In the genomic region with DNA sequence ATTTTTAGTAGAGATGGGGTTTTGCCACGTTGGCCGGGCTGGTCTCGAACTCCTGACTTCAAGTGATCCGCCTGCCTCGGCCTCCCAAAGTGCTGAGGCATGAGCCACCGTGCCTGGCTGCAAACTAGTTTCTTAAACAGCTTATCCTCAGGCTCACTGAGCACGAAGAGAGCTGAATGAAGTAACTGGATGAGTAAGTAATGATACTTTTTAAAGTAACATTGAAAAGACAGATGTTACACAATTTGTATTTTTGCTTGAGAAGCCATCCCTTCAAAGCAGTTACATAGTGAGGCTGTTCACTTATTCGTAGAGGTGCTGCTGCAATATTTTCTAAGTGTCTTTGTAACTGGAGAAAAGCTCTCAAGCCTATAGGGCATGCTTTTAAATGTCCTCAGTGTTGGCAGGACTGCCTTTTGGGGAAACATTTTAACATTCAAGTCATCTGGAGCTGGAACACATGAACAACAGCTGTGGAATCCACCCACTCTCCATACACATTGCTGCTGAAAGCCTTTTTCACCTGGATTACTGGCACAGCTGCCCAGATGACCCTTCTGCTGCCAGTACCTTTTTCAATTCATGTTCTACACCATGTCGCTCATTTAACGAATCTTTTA, we compare ENCODE assay signal across 1 cellular context.
TF ChIP-seq lines count a peak whose summit lies in the region.

No MANE protein-coding gene starts in this region.

TF ChIP-seq in GM12878, 131 proteins besides CTCF, POLR2A, EP300 and RAD21:
- TF ChIP-seq, protein P1, sequence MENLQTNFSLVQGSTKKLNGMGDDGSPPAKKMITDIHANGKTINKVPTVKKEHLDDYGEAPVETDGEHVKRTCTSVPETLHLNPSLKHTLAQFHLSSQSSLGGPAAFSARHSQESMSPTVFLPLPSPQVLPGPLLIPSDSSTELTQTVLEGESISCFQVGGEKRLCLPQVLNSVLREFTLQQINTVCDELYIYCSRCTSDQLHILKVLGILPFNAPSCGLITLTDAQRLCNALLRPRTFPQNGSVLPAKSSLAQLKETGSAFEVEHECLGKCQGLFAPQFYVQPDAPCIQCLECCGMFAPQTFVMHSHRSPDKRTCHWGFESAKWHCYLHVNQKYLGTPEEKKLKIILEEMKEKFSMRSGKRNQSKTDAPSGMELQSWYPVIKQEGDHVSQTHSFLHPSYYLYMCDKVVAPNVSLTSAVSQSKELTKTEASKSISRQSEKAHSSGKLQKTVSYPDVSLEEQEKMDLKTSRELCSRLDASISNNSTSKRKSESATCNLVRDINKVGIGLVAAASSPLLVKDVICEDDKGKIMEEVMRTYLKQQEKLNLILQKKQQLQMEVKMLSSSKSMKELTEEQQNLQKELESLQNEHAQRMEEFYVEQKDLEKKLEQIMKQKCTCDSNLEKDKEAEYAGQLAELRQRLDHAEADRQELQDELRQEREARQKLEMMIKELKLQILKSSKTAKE (IDR thresholded peaks at IDR 0.05; ENCODE audit: low read depth, poor library complexity, severe bottlenecking): no peak
- TF ChIP-seq POU2F2 (IDR thresholded peaks at IDR 0.05; ENCODE audit: borderline replicate concordance, low read depth, low read length): no peak
- no peak for TF ChIP-seq EGR1 (IDR thresholded peaks at IDR 0.05; ENCODE audit: borderline replicate concordance in 1 of 2, low read depth in 2 of 2, low read length in 2 of 2)
